ENCODE assay signal across 17 cellular contexts in the genomic region with DNA sequence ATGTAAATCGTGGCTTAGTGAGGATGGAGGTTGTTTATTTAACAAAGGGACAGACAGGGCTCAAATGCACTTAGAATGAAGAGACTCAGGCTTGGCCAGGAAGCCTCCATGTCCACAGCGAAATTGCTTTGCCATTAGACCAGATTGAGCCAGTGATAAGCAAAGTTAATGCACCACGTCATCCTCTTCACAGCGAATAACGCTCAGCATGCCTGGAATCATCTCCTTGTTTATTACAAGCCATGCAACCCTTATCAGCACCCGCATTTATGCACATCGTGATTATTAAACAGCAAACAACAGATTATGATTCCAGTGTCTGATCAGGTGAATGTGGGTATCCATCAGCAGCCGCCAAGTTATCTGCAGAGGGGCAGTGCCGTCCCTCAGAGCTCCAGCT.
A peak's percentile ranks its signal among the peaks of the same experiment; 100 is the strongest.
DNase-seq lines count a peak whose midpoint lies in the region; ATAC-seq and TF ChIP-seq lines count a peak whose summit lies in the region.
"Had no signal": no experiment of that assay in that cellular context is flagged by ENCODE, and none has a peak within 500 bp of the region (broad histone marks: within the 10 kb centered on the region; RNA-seq: fewer than 3 reads in every experiment).

No MANE protein-coding gene starts in this region.

- DNase-seq in NCI-H510A treated with DMSO at 0.1 percent for 48 hours (lab: John Stamatoyannopoulos, UW) = peak; percentile 13
- DNase-seq in NCI-H510A (lab: John Stamatoyannopoulos, UW) = no peak
- DNase-seq in M059J (ENCODE audit: low read depth) = peak; percentile 70
- no peak for DNase-seq in hepatocyte (ENCODE audit: low spot score)
- DNase-seq in COR-L47 (lab: John Stamatoyannopoulos, UW) = no peak
- no peak for DNase-seq in GM03348 (ENCODE audit: low spot score)
- DNase-seq: BE2C; CD4-positive, CD25-positive, alpha-beta regulatory T cell; NCI-H146; NCI-H2107; NCI-H226; NCI-H526 treated with DMSO at 0.1 percent for 48 hours had no signal

- H3K9ac ChIP-seq in parathyroid adenoma = no peak overlapping the region

- no peaks in the 10 kb centered on the region for H3K9me2 ChIP-seq in hepatocyte (replicated peaks; ENCODE audit: insufficient read depth)

- no peak overlapping the region for H3K27ac ChIP-seq in hepatocyte
- H3K27ac ChIP-seq in parathyroid adenoma = peak overlapping the region; percentile 82
- H3K27ac ChIP-seq: SJSA1 had no signal

- TF ChIP-seq CTCF in hepatocyte (IDR thresholded peaks at IDR 0.05; ENCODE audit: poor library complexity) (no peak), parathyroid adenoma (IDR thresholded peaks at IDR 0.05) (no peak)

- H3K4me1 ChIP-seq in hepatocyte (ENCODE audit: insufficient read depth) (no peaks in the 10 kb centered on the region), parathyroid adenoma (peaks cover 25% of the 10 kb centered on the region)
- H3K4me1 ChIP-seq: BE2C, SJSA1 had no signal

- no peak for ATAC-seq in GM19023 (IDR thresholded peaks at IDR 0.05; ENCODE audit: unreplicated experiment)
- ATAC-seq: HCT116, Panc1 had no signal

- H2AFZ ChIP-seq in hepatocyte (no peak overlapping the region), parathyroid adenoma (peak overlapping the region; percentile 71)

- H3K27me3 ChIP-seq in hepatocyte = peaks cover 7% of the 10 kb centered on the region
- no peaks in the 10 kb centered on the region for H3K27me3 ChIP-seq in parathyroid adenoma (ENCODE audit: control insufficient read depth, insufficient read depth, low read length)
- H3K27me3 ChIP-seq: BE2C, SJSA1 had no signal

- H4K20me1 ChIP-seq in hepatocyte (ENCODE audit: insufficient read depth, poor library complexity, severe bottlenecking) = no peaks in the 10 kb centered on the region

- 25% methylated on average over 9 of the region's 9 CpGs for WGBS in hepatocyte (ENCODE audit: low lambda C conversion rate, missing lambda C conversion rate)

- H3K4me2 ChIP-seq in hepatocyte = peak overlapping the region; percentile 27
- H3K4me2 ChIP-seq in parathyroid adenoma (ENCODE audit: low read length) = peak overlapping the region; percentile 34

- H3K79me2 ChIP-seq in hepatocyte (no peaks in the 10 kb centered on the region), parathyroid adenoma (no peaks in the 10 kb centered on the region)

- H3K9me3 ChIP-seq in hepatocyte (ENCODE audit: low read depth) = no peaks in the 10 kb centered on the region
- no peaks in the 10 kb centered on the region for H3K9me3 ChIP-seq in parathyroid adenoma (ENCODE audit: control insufficient read depth, low read length)
- H3K9me3 ChIP-seq: BE2C, SJSA1 had no signal

- H3K36me3 ChIP-seq in hepatocyte (replicated peaks; ENCODE audit: insufficient read depth, low read depth) = no peaks in the 10 kb centered on the region
- H3K36me3 ChIP-seq in parathyroid adenoma (ENCODE audit: control insufficient read depth, insufficient read depth, low read length) = no peaks in the 10 kb centered on the region
- H3K36me3 ChIP-seq: BE2C, SJSA1 had no signal

- H3K4me3 ChIP-seq in hepatocyte (no peak overlapping the region), parathyroid adenoma (ENCODE audit: low read depth, low read length) (no peak overlapping the region)
- H3K4me3 ChIP-seq: SJSA1 had no signal

Comparison
In these comparisons a context has a peak if more than half of its experiments do, and no peak if none do; other contexts are left out.
1. DNase-seq: peak in NCI-H510A treated with DMSO at 0.1 percent for 48 hours (single experiment) and M059J (single experiment); none in NCI-H510A (single experiment), hepatocyte (single experiment), COR-L47 (single experiment) and GM03348 (single experiment).